In the genomic region with DNA sequence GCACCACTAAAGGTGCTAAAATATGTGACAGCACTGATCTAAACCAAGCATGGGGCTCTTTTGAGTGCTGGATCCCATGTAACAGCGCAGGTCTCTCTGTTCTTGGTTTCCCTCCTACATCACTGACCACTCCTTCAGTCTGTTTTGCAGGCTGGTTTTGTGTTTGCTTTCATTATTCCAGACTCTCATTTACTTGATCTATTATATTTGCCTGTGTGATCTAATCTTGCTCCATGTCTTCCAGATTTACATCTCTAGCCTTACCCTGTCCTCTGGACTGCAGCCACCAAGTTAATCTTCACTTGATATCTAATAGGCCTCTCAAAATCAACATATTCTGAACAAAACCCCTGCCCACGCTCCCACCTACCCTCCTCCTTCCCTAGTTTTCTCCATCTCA, we compare ENCODE assay signal across 12 cellular contexts. TPM values are rescaled to one million over a fixed set of nuclear protein-coding genes. Genes with fewer than 3 reads are reported as not detected.
A peak's percentile ranks its signal among the peaks of the same experiment; 100 is the strongest.
DNase-seq lines count a peak whose midpoint lies in the region; ATAC-seq and TF ChIP-seq lines count a peak whose summit lies in the region.
"Had no signal": no experiment of that assay in that cellular context is flagged by ENCODE, and none has a peak within 500 bp of the region (broad histone marks: within the 10 kb centered on the region; RNA-seq: fewer than 3 reads in every experiment).

No MANE protein-coding gene starts in this region.

- H3K27me3 ChIP-seq in CD4-positive, alpha-beta T cell (ENCODE audit: control insufficient read depth, insufficient read depth, low read length) = no peaks in the 10 kb centered on the region
- H3K27me3 ChIP-seq in thyroid gland = no peaks in the 10 kb centered on the region
- H3K27me3 ChIP-seq: neural progenitor cell had no signal

- H3K36me3 ChIP-seq in thyroid gland = no peaks in the 10 kb centered on the region
- H3K36me3 ChIP-seq: neural progenitor cell had no signal

- TF ChIP-seq CTCF in CD4-positive, alpha-beta T cell (IDR thresholded peaks at IDR 0.05) = no peak
- TF ChIP-seq CTCF in mesothelial cell of epicardium (IDR thresholded peaks at IDR 0.05; ENCODE audit: unreplicated experiment) (no peak), lower leg skin (IDR thresholded peaks at IDR 0.05) (no peak), thyroid gland (IDR thresholded peaks at IDR 0.05) (no peak)

- WGBS in lower leg skin, 2 donors = 85 to 90% methylated on average over 2 of the region's 2 CpGs
- 85 to 93% methylated on average over 2 of the region's 2 CpGs for WGBS in thyroid gland, 2 donors

- no peaks in the 10 kb centered on the region for H3K27me3 Mint-ChIP-seq in CD4-positive, alpha-beta T cell
- H3K27me3 Mint-ChIP-seq in activated T-helper 1 cell treated with anti-CD3 and anti-CD28 coated beads, Interleukin-12 subunit alpha, Interleukin-12 subunit beta, Interleukin-2, Interleukin-4 antibody, amounts not matched to agents 30 ng/mL and 10 ng/mL and 1 ng/mL, durations not matched to agents 14 hours and 24 hours and 36 hours (ENCODE audit: insufficient read depth) = no peaks in the 10 kb centered on the region
- no peaks in the 10 kb centered on the region for H3K27me3 Mint-ChIP-seq in mesothelial cell of epicardium (ENCODE audit: low read depth)

- no peaks in the 10 kb centered on the region for H3K9me3 Mint-ChIP-seq in CD4-positive, alpha-beta T cell
- no peaks in the 10 kb centered on the region for H3K9me3 Mint-ChIP-seq in activated T-helper 1 cell treated with anti-CD3 and anti-CD28 coated beads, Interleukin-12 subunit alpha, Interleukin-12 subunit beta, Interleukin-2, Interleukin-4 antibody, amounts not matched to agents 30 ng/mL and 10 ng/mL and 1 ng/mL, durations not matched to agents 14 hours and 24 hours and 36 hours
- no peaks in the 10 kb centered on the region for H3K9me3 Mint-ChIP-seq in mesothelial cell of epicardium
- H3K9me3 Mint-ChIP-seq: neural progenitor cell had no signal

- no peak for DNase-seq in CD4-positive, alpha-beta T cell
- no peak for DNase-seq in activated T-helper 1 cell treated with anti-CD3 and anti-CD28 coated beads, Interleukin-12 subunit alpha, Interleukin-12 subunit beta, Interleukin-2, Interleukin-4 antibody, amounts not matched to agents 30 ng/mL and 10 ng/mL and 1 ng/mL, durations not matched to agents 14 hours and 24 hours and 36 hours (ENCODE audit: low spot score)
- DNase-seq in mesothelial cell of epicardium (ENCODE audit: low spot score in 2 of 2, unreplicated experiment in 2 of 2) (no peak), lower leg skin (ENCODE audit: low spot score in 2 of 2) (no peak), foreskin melanocyte (no peak), thyroid gland (no peak)
- DNase-seq: DMS153, kidney, NCI-H1092 treated with DMSO at 0.1 percent for 48 hours had no signal

- no peak for ATAC-seq in CD4-positive, alpha-beta T cell (ENCODE audit: poor library complexity)
- peak; percentile 16 for ATAC-seq in GM21529 (IDR thresholded peaks at IDR 0.05; ENCODE audit: unreplicated experiment)
- ATAC-seq in HG03432 (IDR thresholded peaks at IDR 0.05; ENCODE audit: unreplicated experiment) = no peak

- no peak overlapping the region for H3K4me3 ChIP-seq in lower leg skin (ENCODE audit: low read depth, poor library complexity, severe bottlenecking)
- H3K4me3 ChIP-seq in thyroid gland (replicated peaks in 1 of 3) = no peak overlapping the region
- H3K4me3 ChIP-seq: neural progenitor cell had no signal

- no peak overlapping the region for H3K4me3 Mint-ChIP-seq in CD4-positive, alpha-beta T cell
- H3K4me3 Mint-ChIP-seq in activated T-helper 1 cell treated with anti-CD3 and anti-CD28 coated beads, Interleukin-12 subunit alpha, Interleukin-12 subunit beta, Interleukin-2, Interleukin-4 antibody, amounts not matched to agents 30 ng/mL and 10 ng/mL and 1 ng/mL, durations not matched to agents 14 hours and 24 hours and 36 hours = peak overlapping the region; percentile 0
- H3K4me3 Mint-ChIP-seq in mesothelial cell of epicardium = no peak overlapping the region
- H3K4me3 Mint-ChIP-seq: neural progenitor cell had no signal

- TF ChIP-seq POLR2A in lower leg skin (IDR thresholded peaks at IDR 0.05) (no peak), thyroid gland (IDR thresholded peaks at IDR 0.05) (no peak)

- H3K36me3 Mint-ChIP-seq in CD4-positive, alpha-beta T cell (ENCODE audit: low read depth) = peaks cover 66% of the 10 kb centered on the region
- peaks cover 22% of the 10 kb centered on the region for H3K36me3 Mint-ChIP-seq in activated T-helper 1 cell treated with anti-CD3 and anti-CD28 coated beads, Interleukin-12 subunit alpha, Interleukin-12 subunit beta, Interleukin-2, Interleukin-4 antibody, amounts not matched to agents 30 ng/mL and 10 ng/mL and 1 ng/mL, durations not matched to agents 14 hours and 24 hours and 36 hours (ENCODE audit: low read depth)
- no peaks in the 10 kb centered on the region for H3K36me3 Mint-ChIP-seq in mesothelial cell of epicardium
- H3K36me3 Mint-ChIP-seq: neural progenitor cell had no signal

- peak overlapping the region; percentile 61 for H3K27ac Mint-ChIP-seq in CD4-positive, alpha-beta T cell
- peak overlapping the region; percentile 64 for H3K27ac Mint-ChIP-seq in activated T-helper 1 cell treated with anti-CD3 and anti-CD28 coated beads, Interleukin-12 subunit alpha, Interleukin-12 subunit beta, Interleukin-2, Interleukin-4 antibody, amounts not matched to agents 30 ng/mL and 10 ng/mL and 1 ng/mL, durations not matched to agents 14 hours and 24 hours and 36 hours
- peak overlapping the region; percentile 53 for H3K27ac Mint-ChIP-seq in mesothelial cell of epicardium
- H3K27ac Mint-ChIP-seq: neural progenitor cell had no signal

- H3K9me3 ChIP-seq in CD4-positive, alpha-beta T cell (ENCODE audit: control insufficient read depth, low read length) = no peaks in the 10 kb centered on the region
- no peaks in the 10 kb centered on the region for H3K9me3 ChIP-seq in thyroid gland

- H3K27ac ChIP-seq in CD4-positive, alpha-beta T cell (ENCODE audit: low read depth, low read length) = no peak overlapping the region
- H3K27ac ChIP-seq in thyroid gland = no peak overlapping the region
- H3K27ac ChIP-seq: neural progenitor cell had no signal

- H3K4me1 ChIP-seq in thyroid gland = no peaks in the 10 kb centered on the region

- intact Hi-C loops in CD4-positive, alpha-beta T cell (cut with DNase I, micrococcal nuclease) = loop anchor here in 1 of 2 experiments (5.0 kb wide), 2 partner anchors 52 to 157 kb away; a partner anchor contains a TSS
- intact Hi-C loops in activated T-helper 1 cell treated with anti-CD3 and anti-CD28 coated beads, Interleukin-12 subunit alpha, Interleukin-12 subunit beta, Interleukin-2, Interleukin-4 antibody, amounts not matched to agents 30 ng/mL and 10 ng/mL and 1 ng/mL, durations not matched to agents 14 hours and 24 hours and 36 hours (cut with micrococcal nuclease) = loop anchor here (1.0 to 10.0 kb wide), 5 partner anchors 9 to 1576 kb away; a partner anchor contains a TSS
- intact Hi-C loops in lower leg skin (cut with DNase I; ENCODE audit: low total_unique reads) = no loop called here
- intact Hi-C loops in thyroid gland (cut with DNase I) = no loop called here

- CTCF ChIA-PET in CD4-positive, alpha-beta T cell (lab: Charles Lee) = interaction anchor here (1.1 kb wide), 1 partner anchor 52 kb away, joined by 4 read pairs; no protein-coding TSS in a partner anchor

- peaks cover 53% of the 10 kb centered on the region for H3K4me1 Mint-ChIP-seq in CD4-positive, alpha-beta T cell (ENCODE audit: low read depth)
- peaks cover 27% of the 10 kb centered on the region for H3K4me1 Mint-ChIP-seq in activated T-helper 1 cell treated with anti-CD3 and anti-CD28 coated beads, Interleukin-12 subunit alpha, Interleukin-12 subunit beta, Interleukin-2, Interleukin-4 antibody, amounts not matched to agents 30 ng/mL and 10 ng/mL and 1 ng/mL, durations not matched to agents 14 hours and 24 hours and 36 hours (ENCODE audit: low read depth)
- peaks cover 8% of the 10 kb centered on the region for H3K4me1 Mint-ChIP-seq in mesothelial cell of epicardium

- POLR2A ChIA-PET in CD4-positive, alpha-beta T cell (lab: Charles Lee) = interaction anchor here (0.6 kb wide), 1 partner anchor 19 kb away, joined by 3 read pairs; no protein-coding TSS in a partner anchor

RNA-seq across cellular contexts. Expression of a gene that starts 8.6 kb away (rescaled TPM):
- total RNA-seq in CD4-positive, alpha-beta T cell = 10 to 100 TPM; 41.3 to 47.7 TPM
- 7.3 and 7.6 TPM in 2 replicates for total RNA-seq in activated T-helper 1 cell treated with anti-CD3 and anti-CD28 coated beads, Interleukin-12 subunit alpha, Interleukin-12 subunit beta, Interleukin-2, Interleukin-4 antibody, amounts not matched to agents 30 ng/mL and 10 ng/mL and 1 ng/mL, durations not matched to agents 14 hours and 24 hours and 36 hours
- total RNA-seq in mesothelial cell of epicardium = 25.3 to 30.5 TPM (median 25.8 TPM) in 3 replicates
- total RNA-seq in lower leg skin = 10 to 100 TPM in 1 of 4 donors, 1 to 10 TPM in 3; 2.5 to 12.0 (median 3.8) TPM
- 10 to 100 TPM in 2 of 4 donors, 1 to 10 TPM in 2; 5.5 to 15.7 (median 11.3) TPM for total RNA-seq in thyroid gland

RNA-seq across cellular contexts. Expression of a gene that starts 22.2 kb away (rescaled TPM):
- total RNA-seq in CD4-positive, alpha-beta T cell = 100 to 1,000 TPM; 144 to 148 TPM
- total RNA-seq in activated T-helper 1 cell treated with anti-CD3 and anti-CD28 coated beads, Interleukin-12 subunit alpha, Interleukin-12 subunit beta, Interleukin-2, Interleukin-4 antibody, amounts not matched to agents 30 ng/mL and 10 ng/mL and 1 ng/mL, durations not matched to agents 14 hours and 24 hours and 36 hours = 130 and 137 TPM in 2 replicates
- total RNA-seq in mesothelial cell of epicardium = 63.9 to 66.6 TPM (median 65.7 TPM) in 3 replicates
- 10 to 100 TPM; 21.3 to 52.3 (median 32.0) TPM for total RNA-seq in lower leg skin
- total RNA-seq in thyroid gland = 10 to 100 TPM; 32.0 to 52.8 (median 44.1) TPM
